Comparison of ENCODE assay signal across 9 cellular contexts in the genomic region with DNA sequence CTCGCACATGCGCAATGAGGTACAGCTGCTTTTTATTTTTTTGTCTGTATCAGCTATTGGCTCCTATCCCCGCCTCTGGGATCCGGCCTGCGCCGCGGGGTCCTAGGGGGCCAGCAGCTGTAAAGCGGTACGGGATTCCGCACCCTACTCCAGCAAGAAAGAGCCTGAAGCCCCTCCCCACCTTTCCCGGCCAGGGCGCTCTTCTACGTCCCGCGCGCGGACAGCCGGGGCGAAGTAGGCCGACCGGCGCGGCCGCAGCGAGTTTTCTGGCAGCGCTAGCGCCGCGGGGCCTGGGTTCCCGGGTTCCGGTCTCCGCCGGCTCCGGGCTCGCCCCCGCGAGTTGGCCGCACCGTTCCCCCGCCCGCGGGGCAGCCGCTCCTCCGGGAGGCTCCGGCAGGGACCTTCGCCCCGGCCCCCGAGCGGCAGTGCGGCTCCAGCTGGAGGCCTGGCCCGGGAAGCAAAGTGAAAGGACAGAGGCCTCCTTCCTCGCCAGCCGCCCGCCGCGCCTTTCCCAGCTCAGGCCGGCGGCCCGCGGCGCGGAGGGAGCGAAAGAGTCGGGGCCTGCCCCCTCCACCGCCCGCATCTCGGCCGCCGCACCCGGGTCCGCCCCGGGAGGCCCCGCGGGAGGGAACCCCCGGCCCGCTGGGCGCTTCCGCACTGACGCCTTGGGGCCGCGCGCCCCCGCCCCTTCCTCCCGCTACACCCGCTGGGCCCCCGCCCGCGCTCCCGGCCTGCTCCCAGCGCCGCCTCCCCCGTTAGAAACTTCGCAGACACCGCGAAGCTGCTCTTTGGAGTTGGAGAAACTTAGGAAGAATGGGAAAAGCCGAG. TPM values are rescaled to one million over a fixed set of nuclear protein-coding genes. Genes with fewer than 3 reads are reported as not detected.
DNase-seq lines count a peak whose midpoint lies in the region; ATAC-seq and TF ChIP-seq lines count a peak whose summit lies in the region.
"Had no signal": no experiment of that assay in that cellular context is flagged by ENCODE, and none has a peak within 500 bp of the region (broad histone marks: within the 10 kb centered on the region; RNA-seq: fewer than 3 reads in every experiment).

No MANE protein-coding gene starts in this region.

- no peaks in the 10 kb centered on the region for H3K9me3 Mint-ChIP-seq in activated CD8-positive, alpha-beta memory T cell treated with anti-CD3 and anti-CD28 coated beads, Interleukin-2, amount 10 ng/mL, durations not matched to agents 7 days and 5 days (ENCODE audit: low read depth)

- peaks cover 42% of the 10 kb centered on the region for H3K4me1 Mint-ChIP-seq in activated CD8-positive, alpha-beta memory T cell treated with anti-CD3 and anti-CD28 coated beads, Interleukin-2, amount 10 ng/mL, durations not matched to agents 7 days and 5 days

- no peak for TF ChIP-seq CTCF in thoracic aorta (IDR thresholded peaks at IDR 0.05)

- CTCF ChIA-PET in activated CD8-positive, alpha-beta memory T cell treated with anti-CD3 and anti-CD28 coated beads, Interleukin-2, amount 10 ng/mL, durations not matched to agents 7 days and 5 days (lab: Charles Lee), result interaction anchor here (0.6 to 2.4 kb wide), 15 partner anchors 9 to 649 kb away, joined by 3 to 13 read pairs (median 4); partner anchors contain the start of genes BMI1 and COMMD3

- peak overlapping the region; percentile 79 for H3K27ac ChIP-seq in epithelial cell of prostate
- peak overlapping the region; percentile 93 to 96 for H3K27ac ChIP-seq in thoracic aorta

- ATAC-seq in GM18520 (IDR thresholded peaks at IDR 0.05; ENCODE audit: unreplicated experiment), result peak; percentile 37
- ATAC-seq in HG02981 (IDR thresholded peaks at IDR 0.05; ENCODE audit: unreplicated experiment), result peak; percentile 41
- ATAC-seq in activated CD8-positive, alpha-beta memory T cell treated with anti-CD3 and anti-CD28 coated beads, Interleukin-2, amount 10 ng/mL, durations not matched to agents 7 days and 5 days, result peak; percentile 60
- ATAC-seq in thoracic aorta (ENCODE audit: insufficient number of reproducible peaks, low FRiP score, low read depth), result peak; percentile 72

- H3K4me3 ChIP-seq in thoracic aorta, result peak overlapping the region; percentile 88

- H3K4me1 ChIP-seq in thoracic aorta (ENCODE audit: control insufficient read depth in 1 of 2, low read depth in 2 of 2), result peaks cover 12 to 30% of the 10 kb centered on the region in 2 donors

- H3K9me3 ChIP-seq in thoracic aorta, result no peaks in the 10 kb centered on the region

- DNase-seq in Ammon's horn (ENCODE audit: low spot score) (peak; percentile 43), NCI-H2227 (lab: John Stamatoyannopoulos, UW; ENCODE audit: unreplicated experiment) (peak; percentile 82), epithelial cell of prostate (ENCODE audit: low read depth, low spot score) (no peak), midbrain (lab: John Stamatoyannopoulos, UW) (peak; percentile 74), thoracic aorta (ENCODE audit: low spot score) (no peak)
- DNase-seq in activated CD8-positive, alpha-beta memory T cell treated with anti-CD3 and anti-CD28 coated beads, Interleukin-2, amount 10 ng/mL, durations not matched to agents 7 days and 5 days, result peak; percentile 80

- H3K27me3 Mint-ChIP-seq in activated CD8-positive, alpha-beta memory T cell treated with anti-CD3 and anti-CD28 coated beads, Interleukin-2, amount 10 ng/mL, durations not matched to agents 7 days and 5 days, result peaks cover 75% of the 10 kb centered on the region

- H3K27ac Mint-ChIP-seq in activated CD8-positive, alpha-beta memory T cell treated with anti-CD3 and anti-CD28 coated beads, Interleukin-2, amount 10 ng/mL, durations not matched to agents 7 days and 5 days, result peak overlapping the region; percentile 94

- H3K4me3 Mint-ChIP-seq in activated CD8-positive, alpha-beta memory T cell treated with anti-CD3 and anti-CD28 coated beads, Interleukin-2, amount 10 ng/mL, durations not matched to agents 7 days and 5 days, result peak overlapping the region; percentile 77

- H3K27me3 ChIP-seq in thoracic aorta (replicated peaks; ENCODE audit: insufficient read depth), result peaks cover 74% of the 10 kb centered on the region

- no peaks in the 10 kb centered on the region for H3K36me3 ChIP-seq in thoracic aorta

- H3K36me3 Mint-ChIP-seq in activated CD8-positive, alpha-beta memory T cell treated with anti-CD3 and anti-CD28 coated beads, Interleukin-2, amount 10 ng/mL, durations not matched to agents 7 days and 5 days, result peaks cover 4% of the 10 kb centered on the region

RNA-seq across cellular contexts. Expression of gene SPAG6, which starts 4.7 kb away (rescaled TPM):
- 1 to 10 TPM; 3.7 to 6.0 TPM for total RNA-seq in activated CD8-positive, alpha-beta memory T cell treated with anti-CD3 and anti-CD28 coated beads, Interleukin-2, amount 10 ng/mL, durations not matched to agents 7 days and 5 days
- not detected for total RNA-seq in thoracic aorta
- total RNA-seq: activated CD8-positive, alpha-beta memory T cell treated with anti-CD3 and anti-CD28 coated beads for 36 hours had no signal

RNA-seq across cellular contexts. Expression of gene BMI1, which starts 19.7 kb away (rescaled TPM):
- 10 to 100 TPM; 45.9 to 74.6 TPM for total RNA-seq in activated CD8-positive, alpha-beta memory T cell treated with anti-CD3 and anti-CD28 coated beads, Interleukin-2, amount 10 ng/mL, durations not matched to agents 7 days and 5 days
- 10 to 100 TPM; 55.9 to 79.4 TPM for total RNA-seq in thoracic aorta

RNA-seq across cellular contexts. Expression of gene COMMD3, which starts 24.4 kb away (rescaled TPM):
- 100 to 1,000 TPM in 1 of 2 experiments, 10 to 100 TPM in 1; 70.6 to 103 TPM for total RNA-seq in activated CD8-positive, alpha-beta memory T cell treated with anti-CD3 and anti-CD28 coated beads, Interleukin-2, amount 10 ng/mL, durations not matched to agents 7 days and 5 days
- total RNA-seq in thoracic aorta, result 10 to 100 TPM; 12.6 to 90.4 TPM

Comparison
In these comparisons a context has a peak if more than half of its experiments do, and no peak if none do; other contexts are left out.
1. DNase-seq: peak in Ammon's horn (single experiment), NCI-H2227 (single experiment), activated CD8-positive, alpha-beta memory T cell treated with anti-CD3 and anti-CD28 coated beads, Interleukin-2, amount 10 ng/mL, durations not matched to agents 7 days and 5 days (single experiment) and midbrain (single experiment); none in epithelial cell of prostate (single experiment) and thoracic aorta (single experiment).
2. Peak in every context shown above with its lines, with median percentiles within 50 percentile points of each other: ATAC-seq.